8 cellular contexts compared by ENCODE assay signal in genomic region chr2:100381240-100381639, GRCh38. TPM values are rescaled to one million over a fixed set of nuclear protein-coding genes. Genes with fewer than 3 reads are reported as not detected.
DNase-seq lines count a peak whose midpoint lies in the region; ATAC-seq and TF ChIP-seq lines count a peak whose summit lies in the region.

No MANE protein-coding gene starts in this region.

- no peak overlapping the region for H2AK5ac ChIP-seq in neuronal stem cell (ENCODE audit: low read depth, low read length)

- ATAC-seq in GM18867 (IDR thresholded peaks at IDR 0.05; ENCODE audit: unreplicated experiment) (peak; percentile 82), PC-3 (peak; percentile 83)

- no peaks in the 10 kb centered on the region for H3K9me3 ChIP-seq in PC-3 (ENCODE audit: low read length)
- no peaks in the 10 kb centered on the region for H3K9me3 ChIP-seq in neuronal stem cell (replicated peaks in 1 of 2; ENCODE audit: control insufficient read depth in 2 of 2, insufficient read depth in 1 of 2, low read depth in 1 of 2, low read length in 2 of 2)

- no peak overlapping the region for H4K91ac ChIP-seq in neuronal stem cell (ENCODE audit: low read depth, low read length, poor library complexity)

- no peaks in the 10 kb centered on the region for H4K20me1 ChIP-seq in PC-3 (ENCODE audit: low read length)

- H3K79me1 ChIP-seq in neuronal stem cell (ENCODE audit: low read depth, low read length), result no peaks in the 10 kb centered on the region

- H3K27me3 ChIP-seq in PC-3 (ENCODE audit: low read length) (no peaks in the 10 kb centered on the region), neuronal stem cell (ENCODE audit: control insufficient read depth in 3 of 3, insufficient read depth in 3 of 3, low read depth in 1 of 3, low read length in 3 of 3) (no peaks in the 10 kb centered on the region)

- H3K18ac ChIP-seq in neuronal stem cell (ENCODE audit: low read length), result no peak overlapping the region

- intact Hi-C loops in PC-3 (cut with micrococcal nuclease), result loop anchor here (1.0 kb wide), 1 partner anchor 118 kb away; no protein-coding TSS in a partner anchor

- BruUV-seq in PC-3 (replicated peaks; lab: Mats Ljungman, UMichigan), result no TSS peak

- no CpG with 5 or more reads among the region's 4 CpGs for WGBS in neuronal stem cell (ENCODE audit: extremely low coverage in 2 of 2, insufficient read length in 2 of 2, insufficient replicate concordance in 1 of 2), 2 donors

- CTCF ChIA-PET in PC-3 (lab: Charles Lee), result interaction anchor here (0.6 to 2.3 kb wide), 9 partner anchors 9 to 121 kb away, joined by 4 to 51 read pairs (median 4); no protein-coding TSS in a partner anchor

- H3K4me2 ChIP-seq in PC-3 (ENCODE audit: low read length), result no peak overlapping the region
- no peak overlapping the region for H3K4me2 ChIP-seq in neuronal stem cell (ENCODE audit: insufficient read depth, low read length, poor library complexity, severe bottlenecking)

- H3K4me3 ChIP-seq in PC-3 (ENCODE audit: low read length), result no peak overlapping the region
- no peak overlapping the region for H3K4me3 ChIP-seq in fibroblast of mammary gland (ENCODE audit: control insufficient read depth, low read depth, low read length)
- no peak overlapping the region for H3K4me3 ChIP-seq in neuronal stem cell (ENCODE audit: low read length in 2 of 2)

- H2AFZ ChIP-seq in PC-3 (ENCODE audit: low read length) (no peak overlapping the region), neuronal stem cell (ENCODE audit: low read length) (peak overlapping the region; percentile 60)

- no peaks in the 10 kb centered on the region for H3K79me2 ChIP-seq in PC-3 (ENCODE audit: low read length)

- no peaks in the 10 kb centered on the region for H3K36me3 ChIP-seq in PC-3 (ENCODE audit: low read depth, low read length)
- H3K36me3 ChIP-seq in neuronal stem cell (replicated peaks in 1 of 2; ENCODE audit: control insufficient read depth in 2 of 2, insufficient read depth in 2 of 2, low read length in 2 of 2), result no peaks in the 10 kb centered on the region

- no peak overlapping the region for H3K23ac ChIP-seq in neuronal stem cell (ENCODE audit: low read depth, low read length, poor library complexity)

- no peaks in the 10 kb centered on the region for H3K4me1 ChIP-seq in PC-3 (ENCODE audit: insufficient read depth, low read length)
- no peaks in the 10 kb centered on the region for H3K4me1 ChIP-seq in neuronal stem cell (ENCODE audit: control insufficient read depth in 2 of 2, insufficient read depth in 1 of 2, low read depth in 1 of 2, low read length in 2 of 2)

- H3K27ac ChIP-seq in PC-3 (ENCODE audit: low read length) (no peak overlapping the region), neuronal stem cell (replicated peaks; ENCODE audit: low read length) (no peak overlapping the region)

- H2BK12ac ChIP-seq in neuronal stem cell (ENCODE audit: low read length), result no peak overlapping the region

- DNase-seq in AG09319 (ENCODE audit: extremely low read depth, low read depth) (peak; percentile 27), HuH-7 (ENCODE audit: low spot score) (peak; percentile 67), PC-3 (peak; percentile 88), activated T-cell treated with anti-CD3 and anti-CD28 coated beads for 4 hours (peak; percentile 67), fibroblast of mammary gland (ENCODE audit: low read depth) (peak; percentile 79), neuronal stem cell (ENCODE audit: low spot score) (peak; percentile 86), stromal cell of bone marrow (ENCODE audit: low read depth) (peak; percentile 36)

- POLR2A ChIA-PET in PC-3 (lab: Charles Lee; ENCODE audit: unreplicated experiment), result interaction anchor here (0.6 to 0.7 kb wide), 2 partner anchors 118 to 351 kb away, joined by 3 to 4 read pairs; no protein-coding TSS in a partner anchor

- H2BK15ac ChIP-seq in neuronal stem cell (ENCODE audit: low read length), result no peak overlapping the region

- H4K8ac ChIP-seq in neuronal stem cell (ENCODE audit: low read depth, low read length), result no peak overlapping the region

- H3K9me2 ChIP-seq in PC-3 (replicated peaks; ENCODE audit: low read length), result no peaks in the 10 kb centered on the region

- no peak overlapping the region for H3K9ac ChIP-seq in PC-3 (ENCODE audit: low read length)
- H3K9ac ChIP-seq in neuronal stem cell (ENCODE audit: low read depth, low read length, poor library complexity), result no peak overlapping the region

- no peaks in the 10 kb centered on the region for H3F3A ChIP-seq in PC-3 (ENCODE audit: low read length, unreplicated experiment)

- H2BK5ac ChIP-seq in neuronal stem cell (ENCODE audit: low read length), result no peak overlapping the region

- no peak overlapping the region for H3K14ac ChIP-seq in neuronal stem cell (ENCODE audit: low read length)

- no peak overlapping the region for H3K4ac ChIP-seq in neuronal stem cell (ENCODE audit: low read length)

- TF ChIP-seq CTCF in AG09319 (IDR thresholded peaks at IDR 0.05; ENCODE audit: low read depth, low read length) (peak; percentile 91), PC-3 (conservative IDR thresholded peaks at IDR 0.05; ENCODE audit: low read depth, low read length) (peak; percentile 92), fibroblast of mammary gland (conservative IDR thresholded peaks at IDR 0.05; ENCODE audit: control insufficient read depth, insufficient read depth, low read depth, low read length) (peak; percentile 96)

- no peak overlapping the region for H2BK120ac ChIP-seq in neuronal stem cell (ENCODE audit: low read depth, low read length)

RNA-seq across cellular contexts. Expression of gene CHST10, which starts 36.2 kb away (rescaled TPM):
- total RNA-seq in PC-3 (2014; rRNA removed), result 13.4 and 17.8 TPM in 2 replicates
- polyA plus RNA-seq in neuronal stem cell (2013, experiment 1 of 2), result 17.5 TPM
- 16.7 TPM for polyA plus RNA-seq in neuronal stem cell (2013, experiment 2 of 2)

RNA-seq across cellular contexts. Expression of gene LONRF2, which starts 58.9 kb away (rescaled TPM):
- total RNA-seq in PC-3 (2014; rRNA removed), result 1.1 and 1.3 TPM in 2 replicates
- polyA plus RNA-seq in neuronal stem cell (2013, experiment 1 of 2), result 0.32 TPM
- 0.39 TPM for polyA plus RNA-seq in neuronal stem cell (2013, experiment 2 of 2)

Comparison
In these comparisons a context has a peak if more than half of its experiments do, and no peak if none do; other contexts are left out.
1. DNase-seq: peak in every context shown above with its lines; median percentile 88 in PC-3; 86 in neuronal stem cell; 79 in fibroblast of mammary gland; 67 in HuH-7; 67 in activated T-cell treated with anti-CD3 and anti-CD28 coated beads for 4 hours; 36 in stromal cell of bone marrow; 27 in AG09319.